17 cellular contexts compared by ENCODE assay signal in genomic region chr11:6633422-6634408, GRCh38. TPM values are rescaled to one million over a fixed set of nuclear protein-coding genes. Genes with fewer than 3 reads are reported as not detected.
DNase-seq lines count a peak whose midpoint lies in the region; ATAC-seq and TF ChIP-seq lines count a peak whose summit lies in the region.
"Had no signal": no experiment of that assay in that cellular context is flagged by ENCODE, and none has a peak within 500 bp of the region (broad histone marks: within the 10 kb centered on the region; RNA-seq: fewer than 3 reads in every experiment).

No MANE protein-coding gene starts in this region.

- CTCF ChIA-PET in SK-N-SH (lab: Yijun Ruan, JAX), result interaction anchor here (1.8 kb wide), 1 partner anchor 103 kb away, joined by 6 read pairs; no protein-coding TSS in a partner anchor

- no peak overlapping the region for H3K4ac ChIP-seq in mesenchymal stem cell (ENCODE audit: low read depth in 1 of 2, low read length in 2 of 2)

- H3K4me3 ChIP-seq in cardiac muscle cell (no peak overlapping the region), mesenchymal stem cell (ENCODE audit: insufficient read depth in 1 of 2, low read depth in 1 of 2, low read length in 2 of 2) (no peak overlapping the region), upper lobe of left lung (no peak overlapping the region), SK-N-SH (ENCODE audit: low read depth in 2 of 2, low read length in 1 of 2) (no peak overlapping the region)
- H3K4me3 ChIP-seq: K562 had no signal

- no peak overlapping the region for H2BK5ac ChIP-seq in mesenchymal stem cell (ENCODE audit: low read depth, low read length, poor library complexity, severe bottlenecking)

- peak overlapping the region; percentile 59 to 80 for H3K18ac ChIP-seq in mesenchymal stem cell (ENCODE audit: low read depth in 1 of 2, low read length in 2 of 2)

- no peak for ATAC-seq in activated CD4-positive, CD25-positive, alpha-beta regulatory T cell treated with anti-CD3 and anti-CD28 coated beads, Interleukin-2, amount 50 U/mL, for 24 hours
- ATAC-seq in upper lobe of left lung (ENCODE audit: low FRiP score in 2 of 2), result no peak
- ATAC-seq: K562, PC-3 had no signal

- H2AK5ac ChIP-seq in mesenchymal stem cell (ENCODE audit: low read length, severe bottlenecking), result no peak overlapping the region

- no peak overlapping the region for H3K27ac ChIP-seq in cardiac muscle cell
- H3K27ac ChIP-seq in mesenchymal stem cell (ENCODE audit: low read length, poor library complexity, severe bottlenecking), result no peak overlapping the region
- H3K27ac ChIP-seq in upper lobe of left lung, result peak overlapping the region in 3 of 4 donors; percentile 64 to 75 (median 70)
- no peak overlapping the region for H3K27ac ChIP-seq in SK-N-SH (ENCODE audit: low read depth in 2 of 2, low read length in 1 of 2)
- H3K27ac ChIP-seq: RWPE1 had no signal

- no peaks in the 10 kb centered on the region for H4K20me1 ChIP-seq in SK-N-SH (ENCODE audit: insufficient read depth)

- no peak for TF ChIP-seq EP300 in upper lobe of left lung (IDR thresholded peaks at IDR 0.05)
- TF ChIP-seq EP300 in SK-N-SH (IDR thresholded peaks at IDR 0.05; ENCODE audit: borderline replicate concordance in 1 of 2, low read depth in 1 of 2, low read length in 1 of 2), result no peak

- no peaks in the 10 kb centered on the region for H3F3A ChIP-seq in SK-N-SH (replicated peaks; ENCODE audit: insufficient read depth)

- peak overlapping the region; percentile 75 to 90 for H2BK12ac ChIP-seq in mesenchymal stem cell (ENCODE audit: low read length in 2 of 2)

- DNase-seq in activated CD4-positive, CD25-positive, alpha-beta regulatory T cell treated with anti-CD3 and anti-CD28 coated beads, Interleukin-2, amount 50 U/mL, for 72 hours, result peak; percentile 22
- peak; percentile 14 to 31 for DNase-seq in cardiac muscle cell (ENCODE audit: low read depth in 1 of 2, low spot score in 1 of 2)
- no peak for DNase-seq in mesenchymal stem cell
- peak in 1 of 2 donors; percentile 22 for DNase-seq in upper lobe of left lung
- no peak for DNase-seq in superior temporal gyrus (ENCODE audit: extremely low spot score)
- no peak for DNase-seq in AML-193 (lab: John Stamatoyannopoulos, UW)
- DNase-seq in SK-N-SH, result no peak
- DNase-seq: 8988T, DMS79 treated with DMSO at 0.1 percent for 48 hours, HCEC 1CT, NCI-H187, NCI-H345, NCI-H526 treated with DMSO at 0.1 percent for 48 hours, PC-3 had no signal

- H4K8ac ChIP-seq in mesenchymal stem cell (ENCODE audit: low read length), result peak overlapping the region; percentile 46

- H3K23ac ChIP-seq in mesenchymal stem cell (ENCODE audit: low read length in 2 of 2), result no peak overlapping the region

- H3K79me2 ChIP-seq in SK-N-SH (ENCODE audit: insufficient read depth), result no peaks in the 10 kb centered on the region

- TF ChIP-seq POLR2A in upper lobe of left lung (IDR thresholded peaks at IDR 0.05), result no peak

- POLR2A ChIA-PET in SK-N-SH (lab: Yijun Ruan, JAX), result no interaction called here

- no peak overlapping the region for H2BK120ac ChIP-seq in mesenchymal stem cell (ENCODE audit: low read depth, low read length)

- peaks cover 8% of the 10 kb centered on the region for H3K4me1 ChIP-seq in cardiac muscle cell (ENCODE audit: low read depth)
- peaks cover 7% of the 10 kb centered on the region for H3K4me1 ChIP-seq in mesenchymal stem cell (ENCODE audit: control insufficient read depth, insufficient read depth, low read depth, low read length)
- peaks cover 30 to 47% (median 42%) of the 10 kb centered on the region in 4 donors for H3K4me1 ChIP-seq in upper lobe of left lung
- H3K4me1 ChIP-seq in SK-N-SH (ENCODE audit: control insufficient read depth in 1 of 2, insufficient read depth in 2 of 2, low read depth in 1 of 2, low read length in 1 of 2), result peaks cover 0 to 9% of the 10 kb centered on the region in 2 experiments; a peak in 1 of 4 replicates

- H2AFZ ChIP-seq in mesenchymal stem cell (ENCODE audit: low read depth, low read length) (no peak overlapping the region), SK-N-SH (ENCODE audit: low read depth) (no peak overlapping the region)

- H3K27me3 ChIP-seq in cardiac muscle cell (peaks cover 28% of the 10 kb centered on the region), mesenchymal stem cell (ENCODE audit: control insufficient read depth in 1 of 2, insufficient read depth in 1 of 2, low read length in 2 of 2) (peaks cover 0 to 3% of the 10 kb centered on the region in 2 experiments), upper lobe of left lung (no peaks in the 10 kb centered on the region), SK-N-SH (ENCODE audit: insufficient read depth) (no peaks in the 10 kb centered on the region)

- no peak for TF ChIP-seq RAD21 in SK-N-SH (IDR thresholded peaks at IDR 0.05; ENCODE audit: low read length)

- peak overlapping the region; percentile 89 for H4K91ac ChIP-seq in mesenchymal stem cell (ENCODE audit: low read length)

- no peak overlapping the region for H3K14ac ChIP-seq in mesenchymal stem cell (ENCODE audit: low read length in 2 of 2)

- TF ChIP-seq CTCF in cardiac muscle cell (IDR thresholded peaks at IDR 0.05; ENCODE audit: low read depth, low read length), result no peak
- TF ChIP-seq CTCF in upper lobe of left lung (IDR thresholded peaks at IDR 0.05), result no peak
- TF ChIP-seq CTCF in SK-N-SH (IDR thresholded peaks at IDR 0.05), result no peak

- H3K4me2 ChIP-seq in mesenchymal stem cell (ENCODE audit: low read length, poor library complexity, severe bottlenecking), result no peak overlapping the region
- no peak overlapping the region for H3K4me2 ChIP-seq in SK-N-SH

- peak overlapping the region; percentile 49 for H2BK15ac ChIP-seq in mesenchymal stem cell (ENCODE audit: low read depth, poor library complexity, severe bottlenecking)

- H3K9ac ChIP-seq in mesenchymal stem cell (ENCODE audit: low read length) (no peak overlapping the region), SK-N-SH (no peak overlapping the region)

- H3K9me2 ChIP-seq in SK-N-SH, result no peaks in the 10 kb centered on the region

- no peaks in the 10 kb centered on the region for H3K9me3 ChIP-seq in cardiac muscle cell (ENCODE audit: low read depth)
- no peaks in the 10 kb centered on the region for H3K9me3 ChIP-seq in mesenchymal stem cell (ENCODE audit: control insufficient read depth, low read length)
- H3K9me3 ChIP-seq in upper lobe of left lung, result no peaks in the 10 kb centered on the region
- H3K9me3 ChIP-seq in SK-N-SH, result no peaks in the 10 kb centered on the region

- no peaks in the 10 kb centered on the region for H3K79me1 ChIP-seq in mesenchymal stem cell (replicated peaks; ENCODE audit: low read length, poor library complexity, severe bottlenecking)

- WGBS in mesenchymal stem cell, result 97% methylated on average over 16 of the region's 16 CpGs
- WGBS in upper lobe of left lung, 2 donors, result 87 to 92% methylated on average over 13 to 16 of the region's 16 CpGs
- WGBS in SK-N-SH (ENCODE audit: low lambda C conversion rate), result 91% methylated on average over 14 of the region's 16 CpGs

- H3K36me3 ChIP-seq in cardiac muscle cell, result peaks cover 22% of the 10 kb centered on the region
- peaks cover 0 to 31% of the 10 kb centered on the region in 2 experiments for H3K36me3 ChIP-seq in mesenchymal stem cell (ENCODE audit: control insufficient read depth in 1 of 2, insufficient read depth in 2 of 2, low read depth in 1 of 2, low read length in 2 of 2)
- peaks cover 0 to 43% (median 17%) of the 10 kb centered on the region in 4 donors for H3K36me3 ChIP-seq in upper lobe of left lung
- peaks cover 0 to 16% of the 10 kb centered on the region in 2 experiments for H3K36me3 ChIP-seq in SK-N-SH (replicated peaks in 1 of 2; ENCODE audit: control insufficient read depth in 1 of 2, insufficient read depth in 2 of 2, low read length in 1 of 2)

RNA-seq across cellular contexts. Expression of gene TPP1, which starts 14.5 kb away (rescaled TPM):
- total RNA-seq in cardiac muscle cell (13.2 and 27.8 TPM in 2 replicates), upper lobe of left lung (100 to 1,000 TPM in 4 of 6 donors, 10 to 100 TPM in 2; 71.6 to 240 (median 145) TPM)
- polyA plus RNA-seq in cardiac muscle cell (28.0 and 36.8 TPM in 2 replicates), SK-N-SH (2012; rRNA removed) (94.0 and 105 TPM in 2 replicates)
- 425 TPM for polyA plus RNA-seq in mesenchymal stem cell (2013, experiment 1 of 2)
- 399 TPM for polyA plus RNA-seq in mesenchymal stem cell (2013, experiment 2 of 2)
- polyA plus RNA-seq in SK-N-SH (2012; cell fraction: cytosol; rRNA removed), result 81.8 and 90.2 TPM in 2 replicates
- 115 and 129 TPM in 2 replicates for polyA plus RNA-seq in SK-N-SH (2012; cell fraction: nucleus; rRNA removed)

RNA-seq across cellular contexts. Expression of gene TAF10, which starts 21.7 kb away (rescaled TPM):
- 72.6 and 113 TPM in 2 replicates for total RNA-seq in cardiac muscle cell
- polyA plus RNA-seq in cardiac muscle cell, result 277 and 316 TPM in 2 replicates
- polyA plus RNA-seq in mesenchymal stem cell (2013, experiment 1 of 2), result 187 TPM
- 195 TPM for polyA plus RNA-seq in mesenchymal stem cell (2013, experiment 2 of 2)
- 100 to 1,000 TPM in 3 of 6 donors, 10 to 100 TPM in 3; 60.8 to 153 (median 96.5) TPM for total RNA-seq in upper lobe of left lung
- 163 and 213 TPM in 2 replicates for polyA plus RNA-seq in SK-N-SH (2012; rRNA removed)
- polyA plus RNA-seq in SK-N-SH (2012; cell fraction: cytosol; rRNA removed), result 157 and 188 TPM in 2 replicates
- 180 and 245 TPM in 2 replicates for polyA plus RNA-seq in SK-N-SH (2012; cell fraction: nucleus; rRNA removed)

RNA-seq across cellular contexts. Expression of gene DCHS1, which starts 21.9 kb away (rescaled TPM):
- total RNA-seq in cardiac muscle cell (45.8 and 60.2 TPM in 2 replicates), upper lobe of left lung (10 to 100 TPM in 4 of 6 donors, 1 to 10 TPM in 2; 9.2 to 32.2 (median 12.8) TPM)
- polyA plus RNA-seq in cardiac muscle cell (16.0 and 19.8 TPM in 2 replicates), SK-N-SH (2012; rRNA removed) (3.0 and 5.7 TPM in 2 replicates)
- 13.2 TPM for polyA plus RNA-seq in mesenchymal stem cell (2013, experiment 1 of 2)
- polyA plus RNA-seq in mesenchymal stem cell (2013, experiment 2 of 2), result 12.1 TPM
- polyA plus RNA-seq in SK-N-SH (2012; cell fraction: cytosol; rRNA removed), result 1.0 and 2.3 TPM in 2 replicates
- polyA plus RNA-seq in SK-N-SH (2012; cell fraction: nucleus; rRNA removed), result 8.8 and 12.0 TPM in 2 replicates

RNA-seq across cellular contexts. Expression of gene ILK, which starts 30.1 kb away (rescaled TPM):
- total RNA-seq in cardiac muscle cell (221 and 259 TPM in 2 replicates), upper lobe of left lung (100 to 1,000 TPM; 130 to 191 (median 146) TPM)
- polyA plus RNA-seq in cardiac muscle cell (270 and 316 TPM in 2 replicates), SK-N-SH (2012; rRNA removed) (241 and 268 TPM in 2 replicates)
- polyA plus RNA-seq in mesenchymal stem cell (2013, experiment 1 of 2), result 309 TPM
- 311 TPM for polyA plus RNA-seq in mesenchymal stem cell (2013, experiment 2 of 2)
- 142 and 187 TPM in 2 replicates for polyA plus RNA-seq in SK-N-SH (2012; cell fraction: cytosol; rRNA removed)
- polyA plus RNA-seq in SK-N-SH (2012; cell fraction: nucleus; rRNA removed), result 370 and 429 TPM in 2 replicates

RNA-seq across cellular contexts. Expression of gene RRP8, which starts 30.3 kb away (rescaled TPM):
- 20.7 and 27.3 TPM in 2 replicates for total RNA-seq in cardiac muscle cell
- 32.6 and 46.0 TPM in 2 replicates for polyA plus RNA-seq in cardiac muscle cell
- polyA plus RNA-seq in mesenchymal stem cell (2013, experiment 1 of 2), result 21.1 TPM
- 22.0 TPM for polyA plus RNA-seq in mesenchymal stem cell (2013, experiment 2 of 2)
- total RNA-seq in upper lobe of left lung, result 10 to 100 TPM; 13.4 to 25.2 (median 22.1) TPM
- 7.8 and 8.6 TPM in 2 replicates for polyA plus RNA-seq in SK-N-SH (2012; rRNA removed)
- polyA plus RNA-seq in SK-N-SH (2012; cell fraction: cytosol; rRNA removed), result 8.1 and 9.8 TPM in 2 replicates
- polyA plus RNA-seq in SK-N-SH (2012; cell fraction: nucleus; rRNA removed), result 16.9 and 18.8 TPM in 2 replicates

Comparison
In these comparisons a context has a peak if more than half of its experiments do, and no peak if none do; other contexts are left out.
1. DNase-seq: peak in activated CD4-positive, CD25-positive, alpha-beta regulatory T cell treated with anti-CD3 and anti-CD28 coated beads, Interleukin-2, amount 50 U/mL, for 72 hours (single experiment) and cardiac muscle cell (2 of 2); none in mesenchymal stem cell (single experiment), superior temporal gyrus (single experiment), AML-193 (0 of 2) and SK-N-SH (single experiment).
2. H3K27ac ChIP-seq: peak in upper lobe of left lung (3 of 4); none in cardiac muscle cell (single experiment), mesenchymal stem cell (single experiment) and SK-N-SH (0 of 2).